11 cellular contexts compared by ENCODE assay signal in genomic region chr18:13376298-13376840, GRCh38.
DNase-seq lines count a peak whose midpoint lies in the region; ATAC-seq lines count a peak whose summit lies in the region.
"Had no signal": no experiment of that assay in that cellular context is flagged by ENCODE, and none has a peak within 500 bp of the region (broad histone marks: within the 10 kb centered on the region; RNA-seq: fewer than 3 reads in every experiment).

No MANE protein-coding gene starts in this region.

- no peak overlapping the region for H3K4me3 ChIP-seq in thymus (ENCODE audit: low read length)
- H3K4me3 ChIP-seq: prostate gland had no signal

- H3K27me3 ChIP-seq in thymus (ENCODE audit: control insufficient read depth, insufficient read depth), result no peaks in the 10 kb centered on the region

- DNase-seq in activated T-helper 9 cell treated with anti-CD3 and anti-CD28 coated beads, Interleukin-2, amount 50 U/mL, for 16 hours (ENCODE audit: low read depth), result peak; percentile 61
- DNase-seq in islet precursor cell (peak; percentile 15), HuH-7.5 (ENCODE audit: low spot score) (no peak), NCI-H226 (no peak), SKM-1 (lab: John Stamatoyannopoulos, UW; ENCODE audit: unreplicated experiment) (no peak)
- DNase-seq: activated B cell treated with CpG ODN at 0.5 μM for 24 hours; KBM-7; stimulated activated naive B cell treated with anti-CD40 and anti-IgM and Interleukin-4, amounts not matched to agents 10 μg/mL and 1 μg/mL and 100 μg/mL, for 72 hours had no signal

- no peaks in the 10 kb centered on the region for H3K9me3 ChIP-seq in thymus (ENCODE audit: control insufficient read depth)
- H3K9me3 ChIP-seq: prostate gland had no signal

- WGBS in thymus, result 88% methylated on average over 23 of the region's 23 CpGs

- peak overlapping the region; percentile 77 for H3K27ac ChIP-seq in thymus (ENCODE audit: low read depth)
- H3K27ac ChIP-seq: prostate gland had no signal

- peak; percentile 12 to 30 for ATAC-seq in activated CD4-positive, CD25-positive, alpha-beta regulatory T cell treated with anti-CD3 and anti-CD28 coated beads, Interleukin-2, amount 50 U/mL, for 24 hours

- H3K36me3 ChIP-seq in thymus (ENCODE audit: control insufficient read depth, insufficient read depth), result peaks cover 12% of the 10 kb centered on the region
- H3K36me3 ChIP-seq: prostate gland had no signal

- peaks cover 66% of the 10 kb centered on the region for H3K4me1 ChIP-seq in thymus (ENCODE audit: control insufficient read depth, insufficient read depth, low read length)

Comparison
In these comparisons a context has a peak if more than half of its experiments do, and no peak if none do; other contexts are left out.
1. DNase-seq: peak in activated T-helper 9 cell treated with anti-CD3 and anti-CD28 coated beads, Interleukin-2, amount 50 U/mL, for 16 hours (single experiment) and islet precursor cell (single experiment); none in HuH-7.5 (single experiment), NCI-H226 (single experiment) and SKM-1 (single experiment).